In genomic region chrX:14964500-14964899, GRCh38 we compare ENCODE assay signal across 18 cellular contexts.
DNase-seq lines count a peak whose midpoint lies in the region; ATAC-seq and TF ChIP-seq lines count a peak whose summit lies in the region.
"Had no signal": no experiment of that assay in that cellular context is flagged by ENCODE, and none has a peak within 500 bp of the region (broad histone marks: within the 10 kb centered on the region; RNA-seq: fewer than 3 reads in every experiment).

No MANE protein-coding gene starts in this region.

- no peaks in the 10 kb centered on the region for H3K27me3 ChIP-seq in ACC112 (ENCODE audit: insufficient read depth, low read length)
- H3K27me3 ChIP-seq: gastroesophageal sphincter had no signal

- no peaks in the 10 kb centered on the region for H3K36me3 ChIP-seq in ACC112 (ENCODE audit: insufficient read depth, low read length)
- H3K36me3 ChIP-seq: gastroesophageal sphincter had no signal

- no peak for ATAC-seq in HG03095 (IDR thresholded peaks at IDR 0.05; ENCODE audit: unreplicated experiment)
- ATAC-seq: activated T-helper 17 cell treated with anti-CD3 and anti-CD28 coated beads, Interleukin-2, amount 50 U/mL, for 72 hours; gastroesophageal sphincter had no signal

- H2AFZ ChIP-seq in ACC112 (ENCODE audit: low read length, unreplicated experiment), result peak overlapping the region; percentile 68

- H3K4me1 ChIP-seq in ACC112 (ENCODE audit: control insufficient read depth, insufficient read depth, low read length, unreplicated experiment), result peaks cover 14% of the 10 kb centered on the region
- H3K4me1 ChIP-seq: gastroesophageal sphincter had no signal

- DNase-seq in H4 (ENCODE audit: low spot score) (peak; percentile 52), SW480 (ENCODE audit: low spot score) (peak; percentile 18), fibroblast of peridontal ligament (ENCODE audit: extremely low read depth) (peak; percentile 18), GM20000 (ENCODE audit: low spot score) (no peak), NCI-H1436 (lab: John Stamatoyannopoulos, UW) (no peak)
- no peak for DNase-seq in stimulated activated naive CD4-positive, alpha-beta T cell (lab: John Stamatoyannopoulos, UW)
- DNase-seq: activated CD4-positive, alpha-beta memory T cell treated with anti-CD3 and anti-CD28 coated beads for 36 hours; AML-193; aorta; DMS53; islet precursor cell; NCI-H1048; NCI-H2171; posterior cingulate gyrus had no signal

- no peak overlapping the region for H3K27ac ChIP-seq in ACC112 (ENCODE audit: low read depth, low read length)
- H3K27ac ChIP-seq: gastroesophageal sphincter had no signal

- no peak for TF ChIP-seq CTCF in GM20000 (IDR thresholded peaks at IDR 0.05; ENCODE audit: extremely low read depth, missing control alignments)

- H3K4me3 ChIP-seq in ACC112 (ENCODE audit: low read depth, low read length), result no peak overlapping the region
- H3K4me3 ChIP-seq: gastroesophageal sphincter had no signal

- H3K79me2 ChIP-seq in ACC112 (ENCODE audit: control insufficient read depth, insufficient read depth, low read length, unreplicated experiment), result no peaks in the 10 kb centered on the region

Comparison
In these comparisons a context has a peak if more than half of its experiments do, and no peak if none do; other contexts are left out.
1. DNase-seq: peak in H4 (single experiment), SW480 (single experiment) and fibroblast of peridontal ligament (single experiment); none in GM20000 (single experiment), stimulated activated naive CD4-positive, alpha-beta T cell (0 of 6) and NCI-H1436 (single experiment).